18 cellular contexts compared by ENCODE assay signal in the genomic region with DNA sequence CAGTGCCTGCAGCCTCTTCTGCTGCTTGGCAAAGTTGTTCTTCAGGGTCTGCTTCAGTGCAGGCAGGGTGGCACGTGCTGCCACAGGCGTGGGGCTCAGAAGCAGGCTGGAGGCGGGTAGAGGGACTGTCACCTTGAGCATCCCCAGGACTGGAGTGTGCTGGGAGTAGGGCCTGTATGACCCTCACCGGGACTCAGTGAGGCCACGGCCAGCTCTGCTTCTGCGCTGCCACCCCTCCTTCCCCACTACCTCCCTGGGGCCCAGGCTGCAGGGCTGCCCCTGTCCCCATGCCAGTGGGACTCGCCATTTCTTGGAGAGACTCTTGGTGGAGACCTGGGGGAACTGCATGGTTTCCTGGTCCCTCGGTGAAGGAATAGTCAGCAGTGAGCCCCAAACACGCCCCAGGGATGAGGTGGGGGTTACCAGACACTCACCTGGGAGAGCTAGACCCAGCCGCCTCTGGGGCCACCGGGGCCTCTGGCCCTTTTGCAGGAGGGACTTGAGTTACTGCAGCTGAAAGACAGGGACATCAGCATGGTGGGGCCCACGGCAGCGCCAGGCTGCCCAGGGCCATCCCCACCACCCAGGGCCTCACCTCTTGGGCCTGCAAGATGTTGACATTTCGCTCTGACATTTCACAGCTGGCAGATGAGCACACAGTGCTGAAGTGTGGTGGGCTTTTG. TPM values are rescaled to one million over a fixed set of nuclear protein-coding genes. Genes with fewer than 3 reads are reported as not detected.
A peak's percentile ranks its signal among the peaks of the same experiment; 100 is the strongest.
DNase-seq lines count a peak whose midpoint lies in the region; ATAC-seq and TF ChIP-seq lines count a peak whose summit lies in the region.
"Had no signal": no experiment of that assay in that cellular context is flagged by ENCODE, and none has a peak within 500 bp of the region (broad histone marks: within the 10 kb centered on the region; RNA-seq: fewer than 3 reads in every experiment).

No MANE protein-coding gene starts in this region.

- no peaks in the 10 kb centered on the region for H3K36me3 ChIP-seq in right atrium auricular region
- H3K36me3 ChIP-seq in heart left ventricle = no peaks in the 10 kb centered on the region
- H3K36me3 ChIP-seq in H7 (replicated peaks; ENCODE audit: control insufficient read depth, insufficient read depth, low read length) = no peaks in the 10 kb centered on the region
- H3K36me3 ChIP-seq in testis (ENCODE audit: low read depth, missing control alignments) = no peaks in the 10 kb centered on the region

- peak; percentile 36 for DNase-seq in right atrium auricular region (ENCODE audit: low spot score)
- DNase-seq in heart left ventricle = no peak
- peak; percentile 19 for DNase-seq in H7
- peak; percentile 84 for DNase-seq in mesenteric fat pad (ENCODE audit: low spot score)
- peak; percentile 9 for DNase-seq in testis
- DNase-seq: C1 segment of cervical spinal cord; Calu3; CD4-positive, alpha-beta memory T cell; COR-L47; DND-41; GM23248; H9 had no signal

- no peak for ATAC-seq in heart left ventricle
- ATAC-seq in GM18861 (IDR thresholded peaks at IDR 0.05; ENCODE audit: unreplicated experiment) = no peak
- ATAC-seq in GM18520 (IDR thresholded peaks at IDR 0.05; ENCODE audit: unreplicated experiment) = no peak
- ATAC-seq: HCT116 had no signal

- TF ChIP-seq POLR2A in heart left ventricle (IDR thresholded peaks at IDR 0.05) (no peak), testis (IDR thresholded peaks at IDR 0.05) (no peak)

- H3K27ac ChIP-seq in right atrium auricular region = no peak overlapping the region
- H3K27ac ChIP-seq in heart left ventricle = no peak overlapping the region
- H3K27ac ChIP-seq in testis = no peak overlapping the region
- H3K27ac ChIP-seq: GM23248 had no signal

- TF ChIP-seq CTCF in right atrium auricular region (IDR thresholded peaks at IDR 0.05) = no peak
- TF ChIP-seq CTCF in heart left ventricle (IDR thresholded peaks at IDR 0.05) = no peak
- TF ChIP-seq CTCF in testis (IDR thresholded peaks at IDR 0.05) = no peak

- H3K4me1 ChIP-seq in right atrium auricular region (peaks cover 0 to 5% of the 10 kb centered on the region in 2 donors), heart left ventricle (peaks cover 0 to 13% (median 2%) of the 10 kb centered on the region in 12 donors), testis (no peaks in the 10 kb centered on the region)

- H3K27me3 ChIP-seq in right atrium auricular region (no peaks in the 10 kb centered on the region), heart left ventricle (no peaks in the 10 kb centered on the region), H7 (ENCODE audit: control insufficient read depth, insufficient read depth, low read length) (no peaks in the 10 kb centered on the region), testis (no peaks in the 10 kb centered on the region)

- 78 to 93% (median 81%) methylated on average over 7 to 14 of the region's 14 CpGs for WGBS in heart left ventricle, 4 donors
- whole genome bisulfite sequencing in testis, 2 donors = 85 to 93% methylated on average over 3 to 14 of the region's 14 CpGs

- H3K4me3 ChIP-seq in right atrium auricular region (no peak overlapping the region), heart left ventricle (no peak overlapping the region), H7 (ENCODE audit: insufficient read depth, low read depth, low read length) (no peak overlapping the region), testis (no peak overlapping the region)
- H3K4me3 ChIP-seq: GM23248 had no signal

- intact Hi-C loops in heart left ventricle (cut with DNase I) = no loop called here
- intact Hi-C loops in testis (cut with DNase I; ENCODE audit: low total_unique reads) = no loop called here

- peaks cover 0 to 13% of the 10 kb centered on the region in 2 donors for H3K9me3 ChIP-seq in right atrium auricular region
- H3K9me3 ChIP-seq in heart left ventricle = peaks cover 0 to 14% (median 0%) of the 10 kb centered on the region in 12 donors
- no peaks in the 10 kb centered on the region for H3K9me3 ChIP-seq in testis

RNA-seq across cellular contexts. Expression of gene TUBA3C, which starts 29.9 kb away (rescaled TPM):
- total RNA-seq in right atrium auricular region (not detected), heart left ventricle (under 1 TPM in 3 of 9 donors, not detected in 6; 0.20 to 0.75 (median 0.58) TPM), mesenteric fat pad (not detected), testis (100 to 1,000 TPM; 306 to 308 TPM)
- polyA plus RNA-seq in heart left ventricle (not detected), testis (ENCODE audit: insufficient read depth, low read depth, low replicate concordance) (1,049 TPM)
- not detected in 2 replicates for total RNA-seq in H7 (2014; rRNA removed; shearing (Covaris generic))
- total RNA-seq: A673; Calu3; CD4-positive, alpha-beta memory T cell; GM23248; H1; H9 had no signal
- polyA plus RNA-seq: BJ; CD4-positive, alpha-beta memory T cell; GM23248; H1 had no signal

Comparison
In these comparisons a context has a peak if more than half of its experiments do, and no peak if none do; other contexts are left out.
1. DNase-seq: peak in right atrium auricular region (single experiment), H7 (single experiment), mesenteric fat pad (single experiment) and testis (single experiment); none in heart left ventricle (0 of 5).
2. RNA of gene TUBA3C, which starts 29.9 kb away (total RNA-seq): 306 to 308 TPM in testis; not detected in right atrium auricular region, 0.20 to 0.75 TPM in heart left ventricle, not detected in H7 and not detected in mesenteric fat pad (single experiment); every median in the first group is over 100 times any median in the second.